Comparison of ENCODE assay signal across 18 cellular contexts in the genomic region with DNA sequence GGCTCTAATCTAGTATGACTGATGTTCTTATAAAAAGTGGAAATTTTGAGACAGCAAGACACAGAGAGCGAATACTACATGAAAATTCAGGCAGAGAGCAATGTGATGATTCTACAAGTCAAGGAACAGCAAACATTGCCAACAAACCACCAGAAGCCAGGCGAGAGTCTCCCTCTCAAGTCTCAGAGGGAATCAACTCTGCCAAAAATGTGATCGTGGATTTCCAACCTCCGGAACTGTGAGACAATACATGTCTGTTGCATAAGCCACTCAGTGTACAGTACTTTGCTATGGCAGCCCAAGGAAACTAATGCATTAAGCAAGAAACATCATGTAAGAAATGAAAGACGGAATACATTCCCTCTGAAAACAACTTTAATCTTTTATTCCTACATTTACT. TPM values are rescaled to one million over a fixed set of nuclear protein-coding genes. Genes with fewer than 3 reads are reported as not detected.
DNase-seq lines count a peak whose midpoint lies in the region; ATAC-seq lines count a peak whose summit lies in the region.
"Had no signal": no experiment of that assay in that cellular context is flagged by ENCODE, and none has a peak within 500 bp of the region (broad histone marks: within the 10 kb centered on the region; RNA-seq: fewer than 3 reads in every experiment).

No MANE protein-coding gene starts in this region.

- no peaks in the 10 kb centered on the region for H3K36me3 ChIP-seq in GM23248 (ENCODE audit: low read depth)
- H3K36me3 ChIP-seq in CD8-positive, alpha-beta memory T cell (ENCODE audit: insufficient read depth, low read length), result no peaks in the 10 kb centered on the region

- H3K4me3 ChIP-seq in GM23248, result no peak overlapping the region
- no peak overlapping the region for H3K4me3 ChIP-seq in skeletal muscle cell (ENCODE audit: low read depth, low read length)
- H3K4me3 ChIP-seq in CD8-positive, alpha-beta memory T cell (ENCODE audit: low read length), result no peak overlapping the region
- H3K4me3 ChIP-seq: testis had no signal

- peaks cover under 1 to 1% (median 1%) of the 10 kb centered on the region in 5 donors for H3K9me3 Mint-ChIP-seq in CD8-positive, alpha-beta memory T cell
- H3K9me3 Mint-ChIP-seq: activated T-helper 2 cell treated with anti-CD3 and anti-CD28 coated beads, Interferon-gamma antibody, Interleukin-2, Interleukin-4, amounts not matched to agents 10 μg/mL and 5 μg/mL and 100 μg/mL, durations not matched to agents 14 hours and 24 hours and 36 hours had no signal

- H3K27me3 ChIP-seq in GM23248 (replicated peaks; ENCODE audit: insufficient read depth), result 0 out of 2 replicates have a peak, but pooled peaks cover 5% of the 10 kb centered on the region
- H3K27me3 ChIP-seq in CD8-positive, alpha-beta memory T cell (ENCODE audit: insufficient read depth, low read length, poor library complexity, severe bottlenecking), result no peaks in the 10 kb centered on the region
- H3K27me3 ChIP-seq: testis had no signal

- H3K27ac Mint-ChIP-seq in CD8-positive, alpha-beta memory T cell, result no peak overlapping the region
- H3K27ac Mint-ChIP-seq: activated CD4-positive, alpha-beta T cell treated with anti-CD3 and anti-CD28 coated beads for 36 hours; activated CD8-positive, alpha-beta memory T cell treated with anti-CD3 and anti-CD28 coated beads, Interleukin-2, amount 10 ng/mL, durations not matched to agents 7 days and 5 days; activated T-helper 2 cell treated with anti-CD3 and anti-CD28 coated beads, Interferon-gamma antibody, Interleukin-2, Interleukin-4, amounts not matched to agents 10 μg/mL and 5 μg/mL and 100 μg/mL, durations not matched to agents 14 hours and 24 hours and 36 hours; T-cell had no signal

- peaks cover 7 to 26% of the 10 kb centered on the region in 2 donors for H3K27me3 Mint-ChIP-seq in CD8-positive, alpha-beta memory T cell
- H3K27me3 Mint-ChIP-seq: activated CD8-positive, alpha-beta memory T cell treated with anti-CD3 and anti-CD28 coated beads, Interleukin-2, amount 10 ng/mL, durations not matched to agents 7 days and 5 days had no signal

- no peaks in the 10 kb centered on the region for H3K9me3 ChIP-seq in GM23248 (ENCODE audit: low read depth)
- no peaks in the 10 kb centered on the region for H3K9me3 ChIP-seq in CD8-positive, alpha-beta memory T cell (ENCODE audit: low read length)
- H3K9me3 ChIP-seq: testis had no signal

- WGBS in GM23248 (ENCODE audit: low coverage in 1 of 2, low lambda C conversion rate in 2 of 2, missing lambda C conversion rate in 2 of 2), 2 experiments, result 5 to 7% methylated on average over 5 of the region's 5 CpGs

- no peak overlapping the region for H3K4me2 ChIP-seq in GM23248 (ENCODE audit: unreplicated experiment)

- CTCF ChIA-PET in CD8-positive, alpha-beta memory T cell (lab: Charles Lee), result no interaction called here

- intact Hi-C loops in left ventricle myocardium superior (cut with micrococcal nuclease), result no loop called here

- POLR2A ChIA-PET in CD8-positive, alpha-beta memory T cell (lab: Charles Lee), result no interaction called here

- no peak overlapping the region for H3K27ac ChIP-seq in GM23248
- H3K27ac ChIP-seq in CD8-positive, alpha-beta memory T cell (ENCODE audit: low read depth, low read length), result no peak overlapping the region
- H3K27ac ChIP-seq: testis had no signal

- no peaks in the 10 kb centered on the region for H4K20me1 ChIP-seq in GM23248 (ENCODE audit: insufficient read depth)

- no peak overlapping the region for H2AFZ ChIP-seq in GM23248

- no peak overlapping the region for H3K4me3 Mint-ChIP-seq in CD8-positive, alpha-beta memory T cell
- H3K4me3 Mint-ChIP-seq: activated CD4-positive, alpha-beta T cell treated with anti-CD3 and anti-CD28 coated beads for 36 hours; activated CD8-positive, alpha-beta memory T cell treated with anti-CD3 and anti-CD28 coated beads, Interleukin-2, amount 10 ng/mL, durations not matched to agents 7 days and 5 days; T-cell had no signal

- ATAC-seq in left ventricle myocardium superior (peak; percentile 76), GM18861 (IDR thresholded peaks at IDR 0.05; ENCODE audit: unreplicated experiment) (no peak)
- ATAC-seq: activated CD4-positive, alpha-beta T cell treated with anti-CD3 and anti-CD28 coated beads for 36 hours; activated CD8-positive, alpha-beta memory T cell treated with anti-CD3 and anti-CD28 coated beads, Interleukin-2, amount 10 ng/mL, durations not matched to agents 7 days and 5 days; left colon; T-cell had no signal

- no peaks in the 10 kb centered on the region for H3K4me1 Mint-ChIP-seq in CD8-positive, alpha-beta memory T cell
- H3K4me1 Mint-ChIP-seq: activated CD4-positive, alpha-beta T cell treated with anti-CD3 and anti-CD28 coated beads for 36 hours; activated CD8-positive, alpha-beta memory T cell treated with anti-CD3 and anti-CD28 coated beads, Interleukin-2, amount 10 ng/mL, durations not matched to agents 7 days and 5 days; T-cell had no signal

- in situ Hi-C loops in GM23248 (cut with MboI), result no loop called here

- no peaks in the 10 kb centered on the region for H3K79me2 ChIP-seq in GM23248 (ENCODE audit: insufficient read depth)

- H3K4me1 ChIP-seq in GM23248 (ENCODE audit: insufficient read depth), result no peaks in the 10 kb centered on the region
- H3K4me1 ChIP-seq in CD8-positive, alpha-beta memory T cell (ENCODE audit: insufficient read depth, low read length), result no peaks in the 10 kb centered on the region

- no peaks in the 10 kb centered on the region for H3K9me2 ChIP-seq in GM23248 (ENCODE audit: insufficient read depth)

- no peak overlapping the region for H3K9ac ChIP-seq in GM23248

- H3K36me3 Mint-ChIP-seq in CD8-positive, alpha-beta memory T cell, result no peaks in the 10 kb centered on the region
- H3K36me3 Mint-ChIP-seq: activated CD8-positive, alpha-beta memory T cell treated with anti-CD3 and anti-CD28 coated beads, Interleukin-2, amount 10 ng/mL, durations not matched to agents 7 days and 5 days; T-cell had no signal

- DNase-seq in GM23248 (peak; percentile 35), cerebellar cortex (ENCODE audit: low spot score) (peak; percentile 9), left ventricle myocardium superior (no peak), skeletal muscle cell (ENCODE audit: low read depth) (peak; percentile 69), T-helper 1 cell (no peak)
- no peak for DNase-seq in CD8-positive, alpha-beta memory T cell
- no peak for DNase-seq in stimulated activated CD4-positive, alpha-beta T cell treated with anti-CD3 and anti-CD28 coated beads, Interleukin-4, amount 100 ng/mL, for 1 hour
- DNase-seq: ACHN; activated CD4-positive, alpha-beta T cell treated with anti-CD3 and anti-CD28 coated beads for 36 hours; activated CD8-positive, alpha-beta memory T cell treated with anti-CD3 and anti-CD28 coated beads, Interleukin-2, amount 10 ng/mL, durations not matched to agents 7 days and 5 days; C1 segment of cervical spinal cord; left colon; NCI-H1417; stimulated activated CD4-positive, alpha-beta T cell treated with anti-CD3 and anti-CD28 coated beads, Interleukin-15, amount 100 ng/mL, for 24 hours; T-cell; testis had no signal

- H3F3A ChIP-seq in GM23248 (ENCODE audit: insufficient read depth), result no peaks in the 10 kb centered on the region; the same call in 1 of the 2 replicates

RNA-seq across cellular contexts. Expression of gene CCNG1, which starts 52.1 kb away (rescaled TPM):
- 166 and 179 TPM in 2 replicates for total RNA-seq in GM23248 (2014; rRNA removed; shearing (Covaris generic))
- polyA plus RNA-seq in GM23248 (2016; fragmentation: Nextera tagmentation; extraction: Ambion mirVana), result 101 and 106 TPM in 2 replicates
- total RNA-seq in left ventricle myocardium superior, result 85.4 TPM
- total RNA-seq in CD8-positive, alpha-beta memory T cell, result 10 to 100 TPM; 77.8 to 90.9 TPM
- polyA plus RNA-seq in CD8-positive, alpha-beta memory T cell, result 104 TPM

Comparison
In these comparisons a context has a peak if more than half of its experiments do, and no peak if none do; other contexts are left out.
1. DNase-seq: peak in GM23248 (single experiment), cerebellar cortex (single experiment) and skeletal muscle cell (single experiment); none in left ventricle myocardium superior (single experiment), CD8-positive, alpha-beta memory T cell (0 of 5), stimulated activated CD4-positive, alpha-beta T cell treated with anti-CD3 and anti-CD28 coated beads, Interleukin-4, amount 100 ng/mL, for 1 hour (single experiment) and T-helper 1 cell (0 of 5).